Comparison of ENCODE assay signal across 24 cellular contexts in the genomic region with DNA sequence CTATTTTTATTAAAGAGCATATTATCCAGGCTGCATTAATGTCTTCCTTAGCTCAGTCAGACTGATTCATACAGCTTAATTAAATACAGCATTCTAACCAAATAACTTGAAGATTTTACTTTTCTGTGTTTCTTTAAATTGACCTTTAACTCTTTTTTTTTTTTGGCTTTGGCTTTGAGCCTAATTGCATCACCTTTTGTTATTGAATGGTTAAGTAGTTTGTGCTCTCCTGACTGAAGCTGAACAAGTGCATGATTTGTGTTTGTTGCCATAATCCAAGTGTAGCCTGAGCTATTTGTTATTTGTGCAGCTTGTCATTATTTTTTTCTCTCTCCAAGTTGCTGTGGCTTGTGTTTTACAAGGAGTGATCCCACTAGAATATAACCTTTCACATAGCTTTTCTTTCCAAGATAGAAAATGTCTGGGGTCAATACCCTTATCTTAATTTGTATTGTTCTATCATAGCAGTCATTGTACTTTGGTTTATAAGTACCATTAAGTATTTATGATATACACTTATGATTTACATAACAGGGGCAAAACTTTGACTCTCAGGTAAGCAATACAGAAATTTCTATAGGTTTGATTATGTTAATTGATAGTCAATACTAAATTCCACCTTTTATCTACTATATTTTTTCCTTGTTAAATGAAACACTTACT. TPM values are rescaled to one million over a fixed set of nuclear protein-coding genes. Genes with fewer than 3 reads are reported as not detected.
DNase-seq lines count a peak whose midpoint lies in the region; ATAC-seq and TF ChIP-seq lines count a peak whose summit lies in the region.
"Had no signal": no experiment of that assay in that cellular context is flagged by ENCODE, and none has a peak within 500 bp of the region (broad histone marks: within the 10 kb centered on the region; RNA-seq: fewer than 3 reads in every experiment).

No MANE protein-coding gene starts in this region.

- peaks cover 30% of the 10 kb centered on the region for H3K79me2 ChIP-seq in neural progenitor cell (ENCODE audit: low read depth)

- peaks cover 87% of the 10 kb centered on the region for H3K4me1 Mint-ChIP-seq in activated naive CD4-positive, alpha-beta T cell treated with anti-CD3 and anti-CD28 coated beads, Interleukin-2, amount 50 U/mL, for 24 hours
- H3K4me1 Mint-ChIP-seq in T-helper 17 cell (peaks cover 69% of the 10 kb centered on the region), progenitor cell of endocrine pancreas (ENCODE audit: low read depth) (peaks cover 8% of the 10 kb centered on the region), neural progenitor cell (peaks cover 17% of the 10 kb centered on the region)

- H3K36me3 Mint-ChIP-seq in activated naive CD4-positive, alpha-beta T cell treated with anti-CD3 and anti-CD28 coated beads, Interleukin-2, amount 50 U/mL, for 24 hours = peaks cover 23% of the 10 kb centered on the region
- peaks cover 12% of the 10 kb centered on the region for H3K36me3 Mint-ChIP-seq in T-helper 17 cell (ENCODE audit: low read depth)
- H3K36me3 Mint-ChIP-seq in progenitor cell of endocrine pancreas (ENCODE audit: insufficient read depth) = no peaks in the 10 kb centered on the region
- H3K36me3 Mint-ChIP-seq in neural progenitor cell = peaks cover 4% of the 10 kb centered on the region
- H3K36me3 Mint-ChIP-seq: natural killer cell, WTC11 had no signal

- no peak overlapping the region for H2AFZ ChIP-seq in neural progenitor cell (replicated peaks)

- H4K20me1 ChIP-seq in neural progenitor cell (ENCODE audit: low read depth) = peaks cover 50% of the 10 kb centered on the region

- H3K36me3 ChIP-seq in neural progenitor cell = no peaks in the 10 kb centered on the region
- H3K36me3 ChIP-seq: gastroesophageal sphincter, HAP-1, lower lobe of right lung had no signal

- H3K27ac ChIP-seq in neural progenitor cell = no peak overlapping the region
- H3K27ac ChIP-seq: body of pancreas, gastroesophageal sphincter, lower lobe of right lung had no signal

- H3K9me3 Mint-ChIP-seq in activated naive CD4-positive, alpha-beta T cell treated with anti-CD3 and anti-CD28 coated beads, Interleukin-2, amount 50 U/mL, for 24 hours = no peaks in the 10 kb centered on the region
- no peaks in the 10 kb centered on the region for H3K9me3 Mint-ChIP-seq in progenitor cell of endocrine pancreas (ENCODE audit: low read depth)
- H3K9me3 Mint-ChIP-seq in neural progenitor cell = no peaks in the 10 kb centered on the region
- H3K9me3 Mint-ChIP-seq: activated CD4-positive, alpha-beta T cell treated with anti-CD3 and anti-CD28 coated beads, Interleukin-2, amount 10 ng/mL, durations not matched to agents 24 days and 14 days; activated T-cell treated with anti-CD3 and anti-CD28 coated beads, Interleukin-2, amount 50 U/mL, for 72 hours; natural killer cell; WTC11 had no signal

- H3K27me3 ChIP-seq in neural progenitor cell = no peaks in the 10 kb centered on the region
- H3K27me3 ChIP-seq: body of pancreas, gastroesophageal sphincter had no signal

- peaks cover 17% of the 10 kb centered on the region for H3K4me1 ChIP-seq in neural progenitor cell
- H3K4me1 ChIP-seq: body of pancreas had no signal

- H3K9me3 ChIP-seq in T-helper 17 cell (ENCODE audit: control insufficient read depth, low read length, poor library complexity, severe bottlenecking) (no peaks in the 10 kb centered on the region), neural progenitor cell (ENCODE audit: low read depth) (no peaks in the 10 kb centered on the region)
- H3K9me3 ChIP-seq: body of pancreas, gastroesophageal sphincter, HAP-1, lower lobe of right lung had no signal

- H3K4me3 ChIP-seq in neural progenitor cell = no peak overlapping the region
- H3K4me3 ChIP-seq: body of pancreas, gastroesophageal sphincter, HAP-1, lower lobe of right lung had no signal

- no peak for DNase-seq in activated naive CD4-positive, alpha-beta T cell (lab: John Stamatoyannopoulos, UW)
- DNase-seq in DMS79 treated with DMSO at 0.1 percent for 48 hours (lab: John Stamatoyannopoulos, UW) (peak; percentile 62), T-helper 17 cell (no peak), progenitor cell of endocrine pancreas (ENCODE audit: low spot score, unreplicated experiment) (no peak), neural progenitor cell (ENCODE audit: low spot score) (no peak)
- DNase-seq: activated CD4-positive, alpha-beta T cell treated with anti-CD3 and anti-CD28 coated beads, Interleukin-2, amount 10 ng/mL, durations not matched to agents 24 days and 14 days; activated T-cell treated with anti-CD3 and anti-CD28 coated beads, Interleukin-2, amount 50 U/mL, for 72 hours; body of pancreas; COR-L47; DND-41; GF-D8; lower lobe of right lung; natural killer cell; occipital lobe; stimulated activated CD4-positive, alpha-beta T cell treated with anti-CD3 and anti-CD28 coated beads, Interleukin-4, amount 100 ng/mL, for 24 hours; SW 1271; trophoblast cell had no signal

- no peak for ATAC-seq in T-helper 17 cell
- ATAC-seq in HG03439 (IDR thresholded peaks at IDR 0.05; ENCODE audit: unreplicated experiment) = no peak
- ATAC-seq in GM21515 (IDR thresholded peaks at IDR 0.05; ENCODE audit: unreplicated experiment) = no peak
- ATAC-seq: activated T-cell treated with anti-CD3 and anti-CD28 coated beads, Interleukin-2, amount 50 U/mL, for 72 hours; body of pancreas; gastroesophageal sphincter; HepG2; natural killer cell; WTC11 had no signal

- no peak for TF ChIP-seq CTCF in progenitor cell of endocrine pancreas (IDR thresholded peaks at IDR 0.05; ENCODE audit: unreplicated experiment)
- TF ChIP-seq CTCF in neural progenitor cell (IDR thresholded peaks at IDR 0.05) = no peak

- no peaks in the 10 kb centered on the region for H3K27me3 Mint-ChIP-seq in activated naive CD4-positive, alpha-beta T cell treated with anti-CD3 and anti-CD28 coated beads, Interleukin-2, amount 50 U/mL, for 24 hours
- no peaks in the 10 kb centered on the region for H3K27me3 Mint-ChIP-seq in T-helper 17 cell
- no peaks in the 10 kb centered on the region for H3K27me3 Mint-ChIP-seq in progenitor cell of endocrine pancreas
- no peaks in the 10 kb centered on the region for H3K27me3 Mint-ChIP-seq in neural progenitor cell (ENCODE audit: insufficient read depth, low read depth)
- H3K27me3 Mint-ChIP-seq: activated CD4-positive, alpha-beta T cell treated with anti-CD3 and anti-CD28 coated beads, Interleukin-2, amount 10 ng/mL, durations not matched to agents 24 days and 14 days had no signal

- no peaks in the 10 kb centered on the region for H3F3A ChIP-seq in neural progenitor cell (ENCODE audit: low read depth)

- peak overlapping the region; percentile 33 for H3K27ac Mint-ChIP-seq in activated naive CD4-positive, alpha-beta T cell treated with anti-CD3 and anti-CD28 coated beads, Interleukin-2, amount 50 U/mL, for 24 hours
- H3K27ac Mint-ChIP-seq in T-helper 17 cell = peak overlapping the region; percentile 72
- H3K27ac Mint-ChIP-seq in progenitor cell of endocrine pancreas = peak overlapping the region; percentile 36
- H3K27ac Mint-ChIP-seq in neural progenitor cell = no peak overlapping the region
- H3K27ac Mint-ChIP-seq: activated CD4-positive, alpha-beta T cell treated with anti-CD3 and anti-CD28 coated beads, Interleukin-2, amount 10 ng/mL, durations not matched to agents 24 days and 14 days; activated T-cell treated with anti-CD3 and anti-CD28 coated beads, Interleukin-2, amount 50 U/mL, for 72 hours; WTC11 had no signal

- no peak overlapping the region for H3K4me2 ChIP-seq in neural progenitor cell

- H3K4me3 Mint-ChIP-seq in activated naive CD4-positive, alpha-beta T cell treated with anti-CD3 and anti-CD28 coated beads, Interleukin-2, amount 50 U/mL, for 24 hours = no peak overlapping the region
- peak overlapping the region; percentile 15 for H3K4me3 Mint-ChIP-seq in T-helper 17 cell
- H3K4me3 Mint-ChIP-seq in progenitor cell of endocrine pancreas (ENCODE audit: low read depth) = no peak overlapping the region
- H3K4me3 Mint-ChIP-seq in neural progenitor cell = no peak overlapping the region
- H3K4me3 Mint-ChIP-seq: activated CD4-positive, alpha-beta T cell treated with anti-CD3 and anti-CD28 coated beads, Interleukin-2, amount 10 ng/mL, durations not matched to agents 24 days and 14 days; activated T-cell treated with anti-CD3 and anti-CD28 coated beads, Interleukin-2, amount 50 U/mL, for 72 hours; natural killer cell; WTC11 had no signal

- H3K9ac ChIP-seq in neural progenitor cell = no peak overlapping the region

RNA-seq across cellular contexts. Expression of a gene that starts 31.6 kb away (rescaled TPM):
- 100 to 1,000 TPM; 186 to 281 TPM for total RNA-seq in T-helper 17 cell
- 22.5 and 23.3 TPM in 2 replicates for total RNA-seq in progenitor cell of endocrine pancreas
- 26.9 and 37.0 TPM in 2 replicates for total RNA-seq in neural progenitor cell (ENCODE audit: low replicate concordance)
